In genomic region chr6:51891784-51892183, GRCh38 we compare ENCODE assay signal across 1 cellular context.
TF ChIP-seq lines count a peak whose summit lies in the region.

No MANE protein-coding gene starts in this region.

TF ChIP-seq in GM23338, 12 proteins besides CTCF, POLR2A, EP300 and RAD21 (continued from another document):
- no peak for TF ChIP-seq ZNF462 (CRISPR knock-in tag; IDR thresholded peaks at IDR 0.05)
